In the genomic region with DNA sequence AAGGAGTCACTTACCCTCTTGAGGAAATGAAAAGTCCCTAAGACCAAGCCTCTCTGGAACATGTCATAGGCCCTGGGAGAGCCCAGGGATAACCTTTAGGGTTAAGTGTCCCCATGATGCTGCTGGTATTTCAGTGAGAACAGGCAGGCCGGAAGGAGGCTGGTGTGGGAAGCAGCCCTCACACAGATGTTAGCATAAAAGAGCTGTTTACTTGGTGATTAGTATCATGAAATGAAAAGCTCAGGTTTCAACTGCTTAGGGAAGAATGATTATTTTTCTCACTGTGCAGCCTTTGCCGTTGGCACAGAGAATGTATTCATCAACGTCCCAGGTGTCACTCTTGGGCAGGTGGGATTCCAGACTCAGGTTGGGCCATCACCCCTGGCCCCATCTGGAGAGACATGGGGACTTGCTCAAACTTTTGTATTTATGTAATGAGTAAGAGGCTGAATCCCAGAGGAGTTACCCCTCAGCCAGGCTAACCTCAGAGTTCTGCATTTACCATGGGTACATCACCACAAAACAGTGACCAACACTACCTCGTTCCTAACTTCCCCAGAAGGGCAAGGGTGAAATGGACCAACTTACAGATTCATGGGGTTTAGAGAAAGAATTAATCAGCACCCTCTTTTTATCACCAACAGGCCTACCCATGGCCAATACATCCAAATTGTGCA, we compare ENCODE assay signal across 11 cellular contexts.
DNase-seq lines count a peak whose midpoint lies in the region; ATAC-seq and TF ChIP-seq lines count a peak whose summit lies in the region.
"Had no signal": no experiment of that assay in that cellular context is flagged by ENCODE, and none has a peak within 500 bp of the region (broad histone marks: within the 10 kb centered on the region; RNA-seq: fewer than 3 reads in every experiment).

No MANE protein-coding gene starts in this region.

- H3K4me3 Mint-ChIP-seq in activated naive CD4-positive, alpha-beta T cell treated with anti-CD3 and anti-CD28 coated beads for 36 hours = no peak overlapping the region
- H3K4me3 Mint-ChIP-seq: naive thymus-derived CD8-positive, alpha-beta T cell had no signal

- H2BK12ac ChIP-seq in neuronal stem cell (ENCODE audit: low read length) = no peak overlapping the region

- H3K4me2 ChIP-seq in neuronal stem cell (ENCODE audit: insufficient read depth, low read length, poor library complexity, severe bottlenecking) (no peak overlapping the region), Karpas-422 (ENCODE audit: low read depth, low read length, poor library complexity, severe bottlenecking) (no peak overlapping the region)
- H3K4me2 ChIP-seq: KMS-11 had no signal

- H3K4me1 ChIP-seq in body of pancreas = peaks cover 24% of the 10 kb centered on the region
- peaks cover 14 to 21% of the 10 kb centered on the region in 2 donors for H3K4me1 ChIP-seq in neuronal stem cell (ENCODE audit: control insufficient read depth in 2 of 2, insufficient read depth in 1 of 2, low read depth in 1 of 2, low read length in 2 of 2)
- no peaks in the 10 kb centered on the region for H3K4me1 ChIP-seq in Karpas-422 (ENCODE audit: low read length)

- intact Hi-C loops in body of pancreas (cut with DNase I) = no loop called here
- intact Hi-C loops in activated naive CD4-positive, alpha-beta T cell treated with anti-CD3 and anti-CD28 coated beads for 36 hours (cut with micrococcal nuclease) = no loop called here

- H3K9ac ChIP-seq in neuronal stem cell (ENCODE audit: low read depth, low read length, poor library complexity) (no peak overlapping the region), Karpas-422 (ENCODE audit: low read length) (no peak overlapping the region)
- H3K9ac ChIP-seq: KMS-11 had no signal

- ATAC-seq in body of pancreas (peak; percentile 63), HG03025 (IDR thresholded peaks at IDR 0.05; ENCODE audit: low FRiP score, unreplicated experiment) (no peak)
- ATAC-seq: naive thymus-derived CD8-positive, alpha-beta T cell had no signal

- H3K27ac ChIP-seq in body of pancreas (peak overlapping the region; percentile 54 to 76 (median 70)), neuronal stem cell (replicated peaks; ENCODE audit: low read length) (peak overlapping the region; percentile 44), Karpas-422 (ENCODE audit: low read length) (no peak overlapping the region)
- H3K27ac ChIP-seq: KMS-11 had no signal

- H2AFZ ChIP-seq in neuronal stem cell (ENCODE audit: low read length) = peak overlapping the region; percentile 26
- no peak overlapping the region for H2AFZ ChIP-seq in Karpas-422 (ENCODE audit: low read length)

- TF ChIP-seq POLR2A in body of pancreas (IDR thresholded peaks at IDR 0.05) = no peak

- no peaks in the 10 kb centered on the region for H3K79me1 ChIP-seq in neuronal stem cell (ENCODE audit: low read depth, low read length)

- H3K9me2 ChIP-seq in Karpas-422 (replicated peaks; ENCODE audit: insufficient read depth, low read length) = no peaks in the 10 kb centered on the region

- H3K9me3 ChIP-seq in body of pancreas (no peaks in the 10 kb centered on the region), neuronal stem cell (replicated peaks in 1 of 2; ENCODE audit: control insufficient read depth in 2 of 2, insufficient read depth in 1 of 2, low read depth in 1 of 2, low read length in 2 of 2) (peaks cover 0 to 6% of the 10 kb centered on the region in 2 donors), Karpas-422 (ENCODE audit: low read length) (no peaks in the 10 kb centered on the region)

- H2BK15ac ChIP-seq in neuronal stem cell (ENCODE audit: low read length) = no peak overlapping the region

- no peaks in the 10 kb centered on the region for H3K27me3 Mint-ChIP-seq in activated naive CD4-positive, alpha-beta T cell treated with anti-CD3 and anti-CD28 coated beads for 36 hours (ENCODE audit: low read depth)

- no peak overlapping the region for H2AK5ac ChIP-seq in neuronal stem cell (ENCODE audit: low read depth, low read length)

- no peaks in the 10 kb centered on the region for H3K4me1 Mint-ChIP-seq in activated naive CD4-positive, alpha-beta T cell treated with anti-CD3 and anti-CD28 coated beads for 36 hours (ENCODE audit: low read depth)
- H3K4me1 Mint-ChIP-seq: naive thymus-derived CD8-positive, alpha-beta T cell had no signal

- TF ChIP-seq CTCF in body of pancreas (IDR thresholded peaks at IDR 0.05) = no peak

- H4K91ac ChIP-seq in neuronal stem cell (ENCODE audit: low read depth, low read length, poor library complexity) = no peak overlapping the region

- H3K4ac ChIP-seq in neuronal stem cell (ENCODE audit: low read length) = no peak overlapping the region

- DNase-seq in GM04503 (ENCODE audit: low read depth) (peak; percentile 38), NCI-H1092 (lab: John Stamatoyannopoulos, UW) (peak; percentile 38), body of pancreas (peak; percentile 34 to 67 (median 56)), neuronal stem cell (ENCODE audit: low spot score) (no peak), Karpas-422 (no peak)
- DNase-seq in activated CD4-positive, alpha-beta T cell treated with anti-CD3 and anti-CD28 coated beads for 1 hour = no peak
- DNase-seq in activated naive CD4-positive, alpha-beta T cell treated with anti-CD3 and anti-CD28 coated beads for 36 hours = no peak
- DNase-seq: activated naive CD4-positive, alpha-beta T cell; naive thymus-derived CD8-positive, alpha-beta T cell had no signal

- H2BK120ac ChIP-seq in neuronal stem cell (ENCODE audit: low read depth, low read length) = no peak overlapping the region

- H3K36me3 Mint-ChIP-seq in activated naive CD4-positive, alpha-beta T cell treated with anti-CD3 and anti-CD28 coated beads for 36 hours (ENCODE audit: low read depth) = no peaks in the 10 kb centered on the region
- H3K36me3 Mint-ChIP-seq: naive thymus-derived CD8-positive, alpha-beta T cell had no signal

- H3K14ac ChIP-seq in neuronal stem cell (ENCODE audit: low read length) = no peak overlapping the region

- H4K20me1 ChIP-seq in Karpas-422 (ENCODE audit: insufficient read depth, low read depth, low read length) = no peaks in the 10 kb centered on the region

- H3K9me3 Mint-ChIP-seq in activated naive CD4-positive, alpha-beta T cell treated with anti-CD3 and anti-CD28 coated beads for 36 hours = peaks cover 2% of the 10 kb centered on the region

- H3K36me3 ChIP-seq in body of pancreas (replicated peaks in 1 of 2; ENCODE audit: insufficient read depth in 1 of 2, low read depth in 2 of 2) = no peaks in the 10 kb centered on the region
- H3K36me3 ChIP-seq in neuronal stem cell (replicated peaks in 1 of 2; ENCODE audit: control insufficient read depth in 2 of 2, insufficient read depth in 2 of 2, low read length in 2 of 2) = no peaks in the 10 kb centered on the region
- no peaks in the 10 kb centered on the region for H3K36me3 ChIP-seq in Karpas-422 (ENCODE audit: insufficient read depth, low read length)

- WGBS in body of pancreas, 2 donors = 16 to 36% methylated on average over 4 of the region's 4 CpGs
- WGBS in neuronal stem cell (ENCODE audit: extremely low coverage in 2 of 2, insufficient read length in 2 of 2, insufficient replicate concordance in 1 of 2), 2 donors = no CpG with 5 or more reads among the region's 4 CpGs

- H3K27ac Mint-ChIP-seq in activated naive CD4-positive, alpha-beta T cell treated with anti-CD3 and anti-CD28 coated beads for 36 hours = no peak overlapping the region
- H3K27ac Mint-ChIP-seq: naive thymus-derived CD8-positive, alpha-beta T cell had no signal

- no peaks in the 10 kb centered on the region for H3K79me2 ChIP-seq in Karpas-422 (ENCODE audit: low read length)

- no peak overlapping the region for H2BK5ac ChIP-seq in neuronal stem cell (ENCODE audit: low read length)

- H3K27me3 ChIP-seq in body of pancreas = no peaks in the 10 kb centered on the region
- H3K27me3 ChIP-seq in neuronal stem cell (ENCODE audit: control insufficient read depth in 3 of 3, insufficient read depth in 3 of 3, low read depth in 1 of 3, low read length in 3 of 3) = no peaks in the 10 kb centered on the region
- H3K27me3 ChIP-seq in Karpas-422 (ENCODE audit: low read length) = no peaks in the 10 kb centered on the region

- no peak overlapping the region for H3K18ac ChIP-seq in neuronal stem cell (ENCODE audit: low read length)

- H4K8ac ChIP-seq in neuronal stem cell (ENCODE audit: low read depth, low read length) = no peak overlapping the region

- H3K23ac ChIP-seq in neuronal stem cell (ENCODE audit: low read depth, low read length, poor library complexity) = no peak overlapping the region

- CTCF ChIA-PET in activated naive CD4-positive, alpha-beta T cell treated with anti-CD3 and anti-CD28 coated beads for 36 hours (lab: Charles Lee) = no interaction called here

- no peak overlapping the region for H3K4me3 ChIP-seq in body of pancreas
- no peak overlapping the region for H3K4me3 ChIP-seq in neuronal stem cell (ENCODE audit: low read length in 2 of 2)
- no peak overlapping the region for H3K4me3 ChIP-seq in Karpas-422 (ENCODE audit: low read length)

Comparison
In these comparisons a context has a peak if more than half of its experiments do, and no peak if none do; other contexts are left out.
1. DNase-seq: peak in GM04503 (single experiment), NCI-H1092 (single experiment) and body of pancreas (4 of 4); none in neuronal stem cell (single experiment), activated CD4-positive, alpha-beta T cell treated with anti-CD3 and anti-CD28 coated beads for 1 hour (single experiment), Karpas-422 (single experiment) and activated naive CD4-positive, alpha-beta T cell treated with anti-CD3 and anti-CD28 coated beads for 36 hours (single experiment).